32 cellular contexts compared by ENCODE assay signal in genomic region chr10:77180104-77180503, GRCh38.
DNase-seq lines count a peak whose midpoint lies in the region; ATAC-seq, FAIRE-seq and TF ChIP-seq lines count a peak whose summit lies in the region.
"Had no signal": no experiment of that assay in that cellular context is flagged by ENCODE, and none has a peak within 500 bp of the region (broad histone marks: within the 10 kb centered on the region; RNA-seq: fewer than 3 reads in every experiment).

No MANE protein-coding gene starts in this region.

- H3K4me3 ChIP-seq in HCT116 (replicated peaks in 1 of 2; ENCODE audit: low read depth in 1 of 2, low read length in 2 of 2) (no peak overlapping the region), astrocyte (ENCODE audit: insufficient read depth, low read depth, low read length) (no peak overlapping the region), mesenchymal stem cell (ENCODE audit: insufficient read depth in 1 of 2, low read depth in 1 of 2, low read length in 2 of 2) (peak overlapping the region in 1 of 2 experiments; percentile 35), stomach smooth muscle (ENCODE audit: low read length in 2 of 2) (no peak overlapping the region)
- H3K4me3 ChIP-seq: Peyer's patch, right lobe of liver, SJCRH30 had no signal

- H4K20me1 ChIP-seq in HCT116 (ENCODE audit: insufficient read depth) (no peaks in the 10 kb centered on the region), astrocyte (ENCODE audit: insufficient read depth, low read length) (no peaks in the 10 kb centered on the region)

- H4K91ac ChIP-seq in mesenchymal stem cell (ENCODE audit: low read length), result no peak overlapping the region

- H3K18ac ChIP-seq in mesenchymal stem cell (ENCODE audit: low read depth in 1 of 2, low read length in 2 of 2), result peak overlapping the region; percentile 46 to 66

- peak overlapping the region; percentile 78 for H3K27ac Mint-ChIP-seq in astrocyte (ENCODE audit: unreplicated experiment)
- H3K27ac Mint-ChIP-seq in activated CD8-positive, alpha-beta T cell treated with anti-CD3 and anti-CD28 coated beads, Interleukin-2, amount 10 ng/mL, durations not matched to agents 7 days and 5 days, result no peak overlapping the region
- no peak overlapping the region for H3K27ac Mint-ChIP-seq in activated naive CD8-positive, alpha-beta T cell treated with anti-CD3 and anti-CD28 coated beads, Interleukin-2, amount 50 U/mL, for 24 hours
- H3K27ac Mint-ChIP-seq: activated naive CD4-positive, alpha-beta T cell treated with anti-CD3 and anti-CD28 coated beads, Interleukin-2, amount 50 U/mL, for 72 hours; mesothelial cell of epicardium; naive thymus-derived CD4-positive, alpha-beta T cell; T-cell had no signal

- H2BK120ac ChIP-seq in mesenchymal stem cell (ENCODE audit: low read depth, low read length), result no peak overlapping the region

- no peaks in the 10 kb centered on the region for H3K9me2 ChIP-seq in HCT116 (ENCODE audit: insufficient read depth)

- no peak overlapping the region for H3K23ac ChIP-seq in mesenchymal stem cell (ENCODE audit: low read length in 2 of 2)

- H3K27me3 Mint-ChIP-seq in astrocyte (ENCODE audit: low read depth, unreplicated experiment), result no peaks in the 10 kb centered on the region
- peaks cover 4% of the 10 kb centered on the region for H3K27me3 Mint-ChIP-seq in activated CD8-positive, alpha-beta T cell treated with anti-CD3 and anti-CD28 coated beads, Interleukin-2, amount 10 ng/mL, durations not matched to agents 7 days and 5 days (ENCODE audit: low read depth)
- peaks cover 14% of the 10 kb centered on the region for H3K27me3 Mint-ChIP-seq in activated naive CD8-positive, alpha-beta T cell treated with anti-CD3 and anti-CD28 coated beads, Interleukin-2, amount 50 U/mL, for 24 hours

- H3K79me1 ChIP-seq in mesenchymal stem cell (replicated peaks; ENCODE audit: low read length, poor library complexity, severe bottlenecking), result peaks cover 2% of the 10 kb centered on the region

- H2BK12ac ChIP-seq in mesenchymal stem cell (ENCODE audit: low read length in 2 of 2), result peak overlapping the region; percentile 24 to 90

- peak; percentile 26 for FAIRE-seq in astrocyte (lab: Jason Lieb, UNC)
- FAIRE-seq: frontal cortex, H1 had no signal

- peaks cover 9% of the 10 kb centered on the region for H3K36me3 Mint-ChIP-seq in astrocyte (ENCODE audit: low read depth, unreplicated experiment)
- no peaks in the 10 kb centered on the region for H3K36me3 Mint-ChIP-seq in activated CD8-positive, alpha-beta T cell treated with anti-CD3 and anti-CD28 coated beads, Interleukin-2, amount 10 ng/mL, durations not matched to agents 7 days and 5 days (ENCODE audit: low read depth)
- no peaks in the 10 kb centered on the region for H3K36me3 Mint-ChIP-seq in activated naive CD8-positive, alpha-beta T cell treated with anti-CD3 and anti-CD28 coated beads, Interleukin-2, amount 50 U/mL, for 24 hours (ENCODE audit: low read depth)
- H3K36me3 Mint-ChIP-seq: activated naive CD4-positive, alpha-beta T cell treated with anti-CD3 and anti-CD28 coated beads, Interleukin-2, amount 50 U/mL, for 72 hours; CD8-positive, alpha-beta memory T cell; mesothelial cell of epicardium; naive thymus-derived CD4-positive, alpha-beta T cell; T-cell had no signal

- H3K4me2 ChIP-seq in HCT116 (ENCODE audit: low read length) (no peak overlapping the region), astrocyte (ENCODE audit: low read length) (peak overlapping the region; percentile 28), mesenchymal stem cell (ENCODE audit: low read length, poor library complexity, severe bottlenecking) (no peak overlapping the region)

- CTCF ChIA-PET in HCT116 (lab: Charles Lee), result interaction anchor here (1.2 kb wide), 1 partner anchor 532 kb away, joined by 3 read pairs; no protein-coding TSS in a partner anchor
- CTCF ChIA-PET in activated CD8-positive, alpha-beta T cell treated with anti-CD3 and anti-CD28 coated beads, Interleukin-2, amount 10 ng/mL, durations not matched to agents 7 days and 5 days (lab: Charles Lee), result no interaction called here

- peaks cover 7 to 10% of the 10 kb centered on the region in 2 experiments for H3K4me1 ChIP-seq in HCT116 (ENCODE audit: control insufficient read depth in 1 of 2, insufficient read depth in 2 of 2, low read length in 2 of 2)
- peaks cover 22% of the 10 kb centered on the region for H3K4me1 ChIP-seq in astrocyte (ENCODE audit: insufficient read depth, low read length)
- peaks cover 13% of the 10 kb centered on the region for H3K4me1 ChIP-seq in mesenchymal stem cell (ENCODE audit: control insufficient read depth, insufficient read depth, low read depth, low read length)
- H3K4me1 ChIP-seq in stomach smooth muscle (ENCODE audit: control insufficient read depth, insufficient read depth, low read length), result peaks cover 36% of the 10 kb centered on the region
- H3K4me1 ChIP-seq: BE2C, Peyer's patch, SJCRH30 had no signal

- BruUV-seq in HCT116 (replicated peaks; lab: Mats Ljungman, UMichigan), result no TSS peak

- in situ Hi-C loops in GM13977 (cut with MboI; ENCODE audit: low pct_unique_long_range_greater_than_20kb, low sequenced_read_pairs, unreplicated experiment), result no loop called here

- H2AK5ac ChIP-seq in mesenchymal stem cell (ENCODE audit: low read length, severe bottlenecking), result peak overlapping the region; percentile 72

- H2BK5ac ChIP-seq in mesenchymal stem cell (ENCODE audit: low read depth, low read length, poor library complexity, severe bottlenecking), result no peak overlapping the region

- 100% methylated on average over 1 of the region's 2 CpGs for WGBS in mesenchymal stem cell

- H4K8ac ChIP-seq in mesenchymal stem cell (ENCODE audit: low read length), result no peak overlapping the region

- H3K4ac ChIP-seq in mesenchymal stem cell (ENCODE audit: low read depth in 1 of 2, low read length in 2 of 2), result no peak overlapping the region

- no peak overlapping the region for H2BK15ac ChIP-seq in mesenchymal stem cell (ENCODE audit: low read depth, poor library complexity, severe bottlenecking)

- no peaks in the 10 kb centered on the region for H3K36me3 ChIP-seq in HCT116 (ENCODE audit: control insufficient read depth in 1 of 2, insufficient read depth in 2 of 2, low read length in 2 of 2)
- H3K36me3 ChIP-seq in astrocyte (ENCODE audit: insufficient read depth, low read length), result no peaks in the 10 kb centered on the region
- H3K36me3 ChIP-seq in mesenchymal stem cell (ENCODE audit: control insufficient read depth in 1 of 2, insufficient read depth in 2 of 2, low read depth in 1 of 2, low read length in 2 of 2), result no peaks in the 10 kb centered on the region
- peaks cover 0 to 2% of the 10 kb centered on the region in 2 donors for H3K36me3 ChIP-seq in stomach smooth muscle (ENCODE audit: control insufficient read depth in 2 of 2, insufficient read depth in 2 of 2, low read length in 2 of 2)
- H3K36me3 ChIP-seq: BE2C, neutrophil, Peyer's patch, right lobe of liver, SJCRH30, WERI-Rb-1 had no signal

- TF ChIP-seq RAD21 in HCT116 (IDR thresholded peaks at IDR 0.05; ENCODE audit: low read depth), result no peak

- peaks cover 33% of the 10 kb centered on the region for H3K4me1 Mint-ChIP-seq in astrocyte (ENCODE audit: low read depth, unreplicated experiment)
- no peaks in the 10 kb centered on the region for H3K4me1 Mint-ChIP-seq in activated CD8-positive, alpha-beta T cell treated with anti-CD3 and anti-CD28 coated beads, Interleukin-2, amount 10 ng/mL, durations not matched to agents 7 days and 5 days (ENCODE audit: low read depth)
- H3K4me1 Mint-ChIP-seq in activated naive CD8-positive, alpha-beta T cell treated with anti-CD3 and anti-CD28 coated beads, Interleukin-2, amount 50 U/mL, for 24 hours, result no peaks in the 10 kb centered on the region
- H3K4me1 Mint-ChIP-seq: CD8-positive, alpha-beta memory T cell; T-cell had no signal

- no peak overlapping the region for H3K14ac ChIP-seq in mesenchymal stem cell (ENCODE audit: low read length in 2 of 2)

- POLR2A ChIA-PET in HCT116 (lab: Charles Lee), result no interaction called here
- POLR2A ChIA-PET in activated CD8-positive, alpha-beta T cell treated with anti-CD3 and anti-CD28 coated beads, Interleukin-2, amount 10 ng/mL, durations not matched to agents 7 days and 5 days (lab: Charles Lee), result no interaction called here

- H3K79me2 ChIP-seq in HCT116 (ENCODE audit: insufficient read depth, low read length) (no peaks in the 10 kb centered on the region), astrocyte (ENCODE audit: insufficient read depth, low read length) (no peaks in the 10 kb centered on the region)

- DNase-seq in HCT116 (ENCODE audit: low read depth, low spot score) (no peak), astrocyte (ENCODE audit: low read depth) (no peak), mesenchymal stem cell (no peak), GM13977 (ENCODE audit: low spot score) (no peak), Ammon's horn (ENCODE audit: low spot score) (no peak)
- DNase-seq in activated CD8-positive, alpha-beta T cell treated with anti-CD3 and anti-CD28 coated beads, Interleukin-2, amount 10 ng/mL, durations not matched to agents 7 days and 5 days, result no peak
- DNase-seq in activated naive CD8-positive, alpha-beta T cell treated with anti-CD3 and anti-CD28 coated beads, Interleukin-2, amount 50 U/mL, for 24 hours, result no peak
- DNase-seq: activated CD4-positive, alpha-beta T cell treated with anti-CD3 and anti-CD28 coated beads for 48 hours; activated CD8-positive, alpha-beta memory T cell treated with anti-CD3 and anti-CD28 coated beads for 24 hours; activated T-cell treated with anti-CD3 and anti-CD28 coated beads for 4 hours; BE2C; CD8-positive, alpha-beta memory T cell; central memory CD4-positive, alpha-beta T cell; erythroblast; KG1; naive thymus-derived CD4-positive, alpha-beta T cell; NCI-H2081; NCI-H2227 treated with DMSO at 0.1 percent for 48 hours; NCI-H526 treated with DMSO at 0.1 percent for 48 hours; Peyer's patch; right lobe of liver; SJCRH30; stimulated activated CD4-positive, alpha-beta T cell treated with anti-CD3 and anti-CD28 coated beads, Interleukin-15, amount 100 ng/mL, for 24 hours; stimulated activated CD4-positive, alpha-beta T cell treated with anti-CD3 and anti-CD28 coated beads, Interleukin-4, amount 100 ng/mL, for 4 hours; T-cell; WERI-Rb-1 had no signal

- peaks cover 2% of the 10 kb centered on the region for H3K9me3 Mint-ChIP-seq in astrocyte (ENCODE audit: unreplicated experiment)
- H3K9me3 Mint-ChIP-seq in activated CD8-positive, alpha-beta T cell treated with anti-CD3 and anti-CD28 coated beads, Interleukin-2, amount 10 ng/mL, durations not matched to agents 7 days and 5 days (ENCODE audit: insufficient read depth), result no peaks in the 10 kb centered on the region
- no peaks in the 10 kb centered on the region for H3K9me3 Mint-ChIP-seq in activated naive CD8-positive, alpha-beta T cell treated with anti-CD3 and anti-CD28 coated beads, Interleukin-2, amount 50 U/mL, for 24 hours
- H3K9me3 Mint-ChIP-seq: activated naive CD4-positive, alpha-beta T cell treated with anti-CD3 and anti-CD28 coated beads, Interleukin-2, amount 50 U/mL, for 72 hours; CD8-positive, alpha-beta memory T cell; mesothelial cell of epicardium; T-cell had no signal

- H3K9me3 ChIP-seq in HCT116 (ENCODE audit: control insufficient read depth in 1 of 2, insufficient read depth in 1 of 2, low read depth in 1 of 2, low read length in 2 of 2), result no peaks in the 10 kb centered on the region
- H3K9me3 ChIP-seq in astrocyte (ENCODE audit: insufficient read depth, low read depth, low read length), result no peaks in the 10 kb centered on the region
- H3K9me3 ChIP-seq in mesenchymal stem cell (ENCODE audit: control insufficient read depth, low read length), result no peaks in the 10 kb centered on the region
- H3K9me3 ChIP-seq in stomach smooth muscle (ENCODE audit: control insufficient read depth in 2 of 2, low read length in 2 of 2), result no peaks in the 10 kb centered on the region
- H3K9me3 ChIP-seq: BE2C, neutrophil, Peyer's patch, right lobe of liver, SJCRH30 had no signal

- no peak for TF ChIP-seq CTCF in HCT116 (IDR thresholded peaks at IDR 0.05 in 2 of 3, conservative IDR thresholded peaks at IDR 0.05 in 1 of 3; ENCODE audit: borderline replicate concordance in 1 of 3, insufficient read depth in 1 of 3, low read depth in 2 of 3, low read length in 2 of 3)
- no peak for TF ChIP-seq CTCF in astrocyte (IDR thresholded peaks at IDR 0.05; ENCODE audit: insufficient read depth, low read depth, low read length)
- no peak for TF ChIP-seq CTCF in GM13977 (IDR thresholded peaks at IDR 0.05; ENCODE audit: extremely low read depth, insufficient read depth, missing control alignments)

- H3K27ac ChIP-seq in HCT116 (ENCODE audit: low read depth, low read length) (no peak overlapping the region), astrocyte (ENCODE audit: low read depth, low read length) (peak overlapping the region; percentile 44), mesenchymal stem cell (ENCODE audit: low read length, poor library complexity, severe bottlenecking) (no peak overlapping the region), stomach smooth muscle (ENCODE audit: low read length) (peak overlapping the region; percentile 70)
- H3K27ac ChIP-seq: neutrophil, right lobe of liver, SJCRH30, WERI-Rb-1 had no signal

- no peak for ATAC-seq in HCT116
- ATAC-seq in activated CD8-positive, alpha-beta T cell treated with anti-CD3 and anti-CD28 coated beads, Interleukin-2, amount 10 ng/mL, durations not matched to agents 7 days and 5 days, result no peak
- no peak for ATAC-seq in activated naive CD8-positive, alpha-beta T cell treated with anti-CD3 and anti-CD28 coated beads, Interleukin-2, amount 50 U/mL, for 24 hours
- ATAC-seq: activated naive CD4-positive, alpha-beta T cell treated with anti-CD3 and anti-CD28 coated beads, Interleukin-2, amount 50 U/mL, for 72 hours; naive thymus-derived CD4-positive, alpha-beta T cell; T-cell had no signal

- H2AFZ ChIP-seq in HCT116 (ENCODE audit: low read depth, low read length, poor library complexity, severe bottlenecking), result peak overlapping the region; percentile 45
- H2AFZ ChIP-seq in astrocyte (ENCODE audit: low read depth, low read length), result no peak overlapping the region
- no peak overlapping the region for H2AFZ ChIP-seq in mesenchymal stem cell (ENCODE audit: low read depth, low read length)

- intact Hi-C loops in HCT116 (cut with micrococcal nuclease), result no loop called here

- TF ChIP-seq POLR2A in HCT116 (IDR thresholded peaks at IDR 0.05; ENCODE audit: borderline replicate concordance, extremely low read depth, insufficient read depth, insufficient read length), result no peak

- RAD21 ChIA-PET in HCT116 (lab: Charles Lee; ENCODE audit: low non-redundant PET in 1 of 2, low total read pairs in 2 of 2, uncharacterized antibody in 2 of 2, unreplicated experiment in 2 of 2), result no interaction called here

- H3K9ac ChIP-seq in HCT116 (ENCODE audit: low read length) (no peak overlapping the region), astrocyte (ENCODE audit: low read length) (no peak overlapping the region), mesenchymal stem cell (ENCODE audit: low read length) (peak overlapping the region; percentile 78), stomach smooth muscle (ENCODE audit: low read length in 2 of 2) (peak overlapping the region in 1 of 2 donors; percentile 16)

- no peak overlapping the region for H3K4me3 Mint-ChIP-seq in astrocyte (ENCODE audit: unreplicated experiment)
- H3K4me3 Mint-ChIP-seq in activated CD8-positive, alpha-beta T cell treated with anti-CD3 and anti-CD28 coated beads, Interleukin-2, amount 10 ng/mL, durations not matched to agents 7 days and 5 days, result no peak overlapping the region
- H3K4me3 Mint-ChIP-seq in activated naive CD8-positive, alpha-beta T cell treated with anti-CD3 and anti-CD28 coated beads, Interleukin-2, amount 50 U/mL, for 24 hours, result no peak overlapping the region
- H3K4me3 Mint-ChIP-seq: CD8-positive, alpha-beta memory T cell; mesothelial cell of epicardium; naive thymus-derived CD4-positive, alpha-beta T cell; T-cell had no signal

- H3K27me3 ChIP-seq in HCT116 (ENCODE audit: insufficient read depth, low read length) (peaks cover 3% of the 10 kb centered on the region; the same call in 1 of the 2 replicates), astrocyte (ENCODE audit: insufficient read depth, low read length) (no peaks in the 10 kb centered on the region), mesenchymal stem cell (ENCODE audit: control insufficient read depth in 1 of 2, insufficient read depth in 1 of 2, low read length in 2 of 2) (no peaks in the 10 kb centered on the region), stomach smooth muscle (ENCODE audit: control insufficient read depth in 1 of 2, insufficient read depth in 2 of 2, low read length in 2 of 2) (no peaks in the 10 kb centered on the region)
- H3K27me3 ChIP-seq: BE2C, Peyer's patch, right lobe of liver had no signal

Comparison
In these comparisons a context has a peak if more than half of its experiments do, and no peak if none do; other contexts are left out.
1. H3K27ac ChIP-seq: peak in astrocyte (single experiment) and stomach smooth muscle (single experiment); none in HCT116 (single experiment) and mesenchymal stem cell (single experiment).